1 cellular context compared by ENCODE assay signal in genomic region chr20:44411020-44411756, GRCh38.
A peak's percentile ranks its signal among the peaks of the same experiment; 100 is the strongest.
TF ChIP-seq lines count a peak whose summit lies in the region.

No MANE protein-coding gene starts in this region.

TF ChIP-seq in HepG2, 621 proteins besides CTCF, POLR2A, EP300 and RAD21 (continued from another document and continues in another):
- TF ChIP-seq ZNF318 (CRISPR knock-in tag; IDR thresholded peaks at IDR 0.05): no peak
- no peak for TF ChIP-seq BATF2 (CRISPR knock-in tag; IDR thresholded peaks at IDR 0.05)
- peak; percentile 90 for TF ChIP-seq POGK (CRISPR knock-in tag; conservative IDR thresholded peaks at IDR 0.05)
- peak; percentile 80; the same call in 1 of the 2 replicates for TF ChIP-seq ARID4A (CRISPR knock-in tag; IDR thresholded peaks at IDR 0.05; ENCODE audit: borderline replicate concordance)
- peak; percentile 97 for TF ChIP-seq FOXA3 (CRISPR knock-in tag; IDR thresholded peaks at IDR 0.05)
- TF ChIP-seq CHCHD3 (CRISPR knock-in tag; IDR thresholded peaks at IDR 0.05): no peak
- no peak for TF ChIP-seq NCOA1 (CRISPR knock-in tag; IDR thresholded peaks at IDR 0.05)
- peak; percentile 71 for TF ChIP-seq ZNF607 (CRISPR knock-in tag; IDR thresholded peaks at IDR 0.05; ENCODE audit: borderline replicate concordance)
- TF ChIP-seq POLR2G (IDR thresholded peaks at IDR 0.05; ENCODE audit: low read depth, low read length): peak; percentile 69
- peak; percentile 80 for TF ChIP-seq ZNF225 (CRISPR knock-in tag; IDR thresholded peaks at IDR 0.05)
- peak; percentile 76; the same call in 1 of the 2 replicates for TF ChIP-seq TBX3 (IDR thresholded peaks at IDR 0.05; ENCODE audit: borderline replicate concordance)
- TF ChIP-seq CBFB (CRISPR knock-in tag; IDR thresholded peaks at IDR 0.05): peak; percentile 87
- TF ChIP-seq ZNF468 (CRISPR knock-in tag; IDR thresholded peaks at IDR 0.05): no peak
- peak; percentile 82 for TF ChIP-seq FOXJ3 (CRISPR knock-in tag; IDR thresholded peaks at IDR 0.05; ENCODE audit: borderline replicate concordance)
- TF ChIP-seq ZNF552 (CRISPR knock-in tag; IDR thresholded peaks at IDR 0.05; ENCODE audit: borderline replicate concordance): no peak; the same call in 1 of the 2 replicates
- no peak for TF ChIP-seq ZUFSP (CRISPR knock-in tag; IDR thresholded peaks at IDR 0.05; ENCODE audit: borderline replicate concordance)
- TF ChIP-seq ZSCAN21 (CRISPR knock-in tag; IDR thresholded peaks at IDR 0.05; ENCODE audit: borderline replicate concordance): peak; percentile 45
- peak; percentile 63 for TF ChIP-seq ZNF317 (CRISPR knock-in tag; IDR thresholded peaks at IDR 0.05)
- TF ChIP-seq ZNF772 (CRISPR knock-in tag; IDR thresholded peaks at IDR 0.05): peak; percentile 63; the same call in 1 of the 2 replicates
- TF ChIP-seq ZNF326 (CRISPR knock-in tag; IDR thresholded peaks at IDR 0.05; ENCODE audit: borderline replicate concordance): peak; percentile 51; the same call in 1 of the 2 replicates
- TF ChIP-seq ARHGAP35 (CRISPR knock-in tag; IDR thresholded peaks at IDR 0.05; ENCODE audit: borderline replicate concordance): no peak
- TF ChIP-seq ZNF773 (CRISPR knock-in tag; IDR thresholded peaks at IDR 0.05; ENCODE audit: borderline replicate concordance): no peak
- peak; percentile 84; the same call in 1 of the 2 replicates for TF ChIP-seq PRDM10 (CRISPR knock-in tag; IDR thresholded peaks at IDR 0.05; ENCODE audit: low read depth)
- TF ChIP-seq ZKSCAN8 (CRISPR knock-in tag; IDR thresholded peaks at IDR 0.05; ENCODE audit: borderline replicate concordance): peak; percentile 93
- TF ChIP-seq ZBTB14 (CRISPR knock-in tag; IDR thresholded peaks at IDR 0.05): no peak
- peak; percentile 92 for TF ChIP-seq ARID3A (IDR thresholded peaks at IDR 0.05; ENCODE audit: low read depth, low read length)
- peak; percentile 91 for TF ChIP-seq DPF2 (CRISPR knock-in tag; IDR thresholded peaks at IDR 0.05; ENCODE audit: borderline replicate concordance, low read depth)
- TF ChIP-seq SIX1 (CRISPR knock-in tag; IDR thresholded peaks at IDR 0.05; ENCODE audit: borderline replicate concordance): peak; percentile 85
